ENCODE assay signal across 23 cellular contexts in genomic region chr3:53379898-53380297, GRCh38.
"Had no signal": no experiment of that assay in that cellular context is flagged by ENCODE, and none has a peak within 500 bp of the region (broad histone marks: within the 10 kb centered on the region; RNA-seq: fewer than 3 reads in every experiment).

No MANE protein-coding gene starts in this region.

- H3K9ac ChIP-seq: SK-N-SH had no signal

- ATAC-seq: HepG2 had no signal

- H3K4me3 ChIP-seq: MG63 had no signal

- H3K36me3 ChIP-seq: MG63 had no signal

- H3K9me2 ChIP-seq: SK-N-SH had no signal

- DNase-seq: IMR-90, Karpas-422, KG1, MG63, NCI-H1092, NCI-H1105 treated with DMSO at 0.1 percent for 48 hours, NCI-H1417 treated with DMSO at 0.1 percent for 48 hours, NCI-H146, NCI-H187, NCI-H2029, NCI-H2081 treated with DMSO at 0.1 percent for 48 hours, NCI-H2171, NCI-H226, NCI-H446, NCI-H510A, NCI-H524 treated with DMSO at 0.1 percent for 48 hours, NCI-H69, NCI-H774, RPMI8226, SHP77, SK-N-SH, SW 1271 had no signal

- H3K9me3 ChIP-seq: MG63, SK-N-SH had no signal

- H3K27me3 ChIP-seq: MG63 had no signal

- H3K4me2 ChIP-seq: SK-N-SH had no signal
